ENCODE assay signal across 1 cellular context in genomic region chr19:18397242-18398202, GRCh38.
TF ChIP-seq lines count a peak whose summit lies in the region.

TSS of gene LRRC25 (minus strand) at chr19:18397622. CDS start at chr19:18396963, 659 bp downstream.

TF ChIP-seq in WTC11, 78 proteins besides CTCF, POLR2A, EP300 and RAD21 (continued from another document):
- TF ChIP-seq AFF4 (CRISPR knock-in tag; IDR thresholded peaks at IDR 0.05; ENCODE audit: borderline replicate concordance) (no peak), IRF2 (CRISPR knock-in tag; IDR thresholded peaks at IDR 0.05; ENCODE audit: borderline replicate concordance, low read depth) (no peak), FOXP1 (CRISPR knock-in tag; IDR thresholded peaks at IDR 0.05; ENCODE audit: borderline replicate concordance) (0 out of 2 replicates have a peak, but pooled peaks have one; percentile 23), MYBL2 (CRISPR knock-in tag; IDR thresholded peaks at IDR 0.05) (no peak), FOXK1 (CRISPR knock-in tag; IDR thresholded peaks at IDR 0.05) (no peak), NR1H2 (CRISPR knock-in tag; IDR thresholded peaks at IDR 0.05) (no peak), AR (CRISPR knock-in tag; IDR thresholded peaks at IDR 0.05) (no peak), JAZF1 (CRISPR knock-in tag; IDR thresholded peaks at IDR 0.05) (no peak), MXD4 (CRISPR knock-in tag; IDR thresholded peaks at IDR 0.05; ENCODE audit: borderline replicate concordance) (no peak), CDX4 (CRISPR knock-in tag; IDR thresholded peaks at IDR 0.05; ENCODE audit: borderline replicate concordance) (no peak), ZBTB43 (CRISPR knock-in tag; IDR thresholded peaks at IDR 0.05) (no peak), ATF2 (CRISPR knock-in tag; IDR thresholded peaks at IDR 0.05; ENCODE audit: borderline replicate concordance, low read depth) (no peak), GABPB1 (CRISPR knock-in tag; IDR thresholded peaks at IDR 0.05) (no peak), ZNF121 (CRISPR knock-in tag; IDR thresholded peaks at IDR 0.05) (no peak), ETV6 (CRISPR knock-in tag; IDR thresholded peaks at IDR 0.05) (no peak)
